21 cellular contexts compared by ENCODE assay signal in the genomic region with DNA sequence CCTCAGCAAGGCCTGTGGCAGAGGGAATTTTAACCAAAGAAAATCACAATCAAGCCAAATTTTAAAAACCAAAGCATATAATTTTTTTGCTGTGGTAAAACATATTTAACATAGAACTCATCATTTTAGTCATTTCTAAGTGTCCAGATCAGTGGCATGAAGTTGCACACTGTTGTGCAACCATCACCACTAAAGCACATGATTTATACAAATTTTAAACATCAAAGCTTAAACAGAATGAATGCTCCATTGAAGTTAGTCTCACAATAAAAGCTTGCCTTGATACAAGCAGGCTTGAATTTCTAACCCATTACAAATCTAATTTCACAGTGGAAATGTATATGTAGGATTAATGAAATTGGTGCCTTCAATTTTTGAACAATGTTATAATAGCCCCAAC.
A peak's percentile ranks its signal among the peaks of the same experiment; 100 is the strongest.
DNase-seq lines count a peak whose midpoint lies in the region.
"Had no signal": no experiment of that assay in that cellular context is flagged by ENCODE, and none has a peak within 500 bp of the region (broad histone marks: within the 10 kb centered on the region; RNA-seq: fewer than 3 reads in every experiment).

No MANE protein-coding gene starts in this region.

- DNase-seq in COLO829 (ENCODE audit: low spot score) (peak; percentile 67), HCEC 1CT (peak; percentile 22), amniotic epithelial cell (ENCODE audit: low read depth) (peak; percentile 13), stromal cell of bone marrow (ENCODE audit: low read depth) (peak; percentile 40), DMS153 treated with DMSO at 0.1 percent for 48 hours (lab: John Stamatoyannopoulos, UW; ENCODE audit: unreplicated experiment) (no peak)
- no peak for DNase-seq in stimulated activated CD8-positive, alpha-beta memory T cell treated with anti-CD3 and anti-CD28 coated beads, Interleukin-4, amount 100 ng/mL, for 48 hours
- DNase-seq in stimulated activated CD4-positive, alpha-beta T cell treated with anti-CD3 and anti-CD28 coated beads, Interleukin-15, amount 100 ng/mL, for 24 hours, result no peak
- DNase-seq: Caco-2; CD4-positive, alpha-beta T cell; DMS 273 treated with DMSO at 0.1 percent for 48 hours; DND-41; Kasumi-1; NCI-H1105; NCI-H146; NCI-H2029 treated with DMSO at 0.1 percent for 48 hours; NCI-H345; NCI-H524; NCI-H774; NK-92 treated with Interleukin-12 subunit alpha and Interleukin-12 subunit beta, amount 100 ng/mL, for 24 hours; Peyer's patch; T-cell had no signal

Comparison
In these comparisons a context has a peak if more than half of its experiments do, and no peak if none do; other contexts are left out.
1. DNase-seq: peak in COLO829 (single experiment), HCEC 1CT (single experiment), amniotic epithelial cell (single experiment) and stromal cell of bone marrow (single experiment); none in stimulated activated CD8-positive, alpha-beta memory T cell treated with anti-CD3 and anti-CD28 coated beads, Interleukin-4, amount 100 ng/mL, for 48 hours (single experiment), stimulated activated CD4-positive, alpha-beta T cell treated with anti-CD3 and anti-CD28 coated beads, Interleukin-15, amount 100 ng/mL, for 24 hours (single experiment) and DMS153 treated with DMSO at 0.1 percent for 48 hours (single experiment).